Comparison of ENCODE assay signal across 14 cellular contexts in genomic region chr5:131112424-131112823, GRCh38. TPM values are rescaled to one million over a fixed set of nuclear protein-coding genes. Genes with fewer than 3 reads are reported as not detected.
DNase-seq lines count a peak whose midpoint lies in the region; ATAC-seq and TF ChIP-seq lines count a peak whose summit lies in the region.
"Had no signal": no experiment of that assay in that cellular context is flagged by ENCODE, and none has a peak within 500 bp of the region (broad histone marks: within the 10 kb centered on the region; RNA-seq: fewer than 3 reads in every experiment).

No MANE protein-coding gene starts in this region.

- H3K27me3 Mint-ChIP-seq in WTC11 (ENCODE audit: low read depth) (no peaks in the 10 kb centered on the region; the same call in 1 of the 2 replicates), neural progenitor cell (ENCODE audit: insufficient read depth, low read depth) (peaks cover 2% of the 10 kb centered on the region)
- H3K27me3 Mint-ChIP-seq in natural killer cell treated with Interleukin-12 subunit alpha and Interleukin-12 subunit beta and Interleukin-15 and Interleukin-18, amount 100 ng/mL, for 72 hours, result no peaks in the 10 kb centered on the region

- CTCF ChIA-PET in WTC11 (lab: Charles Lee), result no interaction called here

- POLR2A ChIA-PET in WTC11 (lab: Charles Lee), result no interaction called here

- H3K27ac ChIP-seq in neural progenitor cell, result no peak overlapping the region
- H3K27ac ChIP-seq: BLaER1 treated with 17β-estradiol and CSF1 and Interleukin-3, amounts not matched to agents 10 nM and 100 nM; HL-60 had no signal

- no peaks in the 10 kb centered on the region for H3K79me2 ChIP-seq in neural progenitor cell (ENCODE audit: low read depth)

- H3K9ac ChIP-seq in neural progenitor cell, result no peak overlapping the region
- H3K9ac ChIP-seq: BLaER1 treated with 17β-estradiol and CSF1 and Interleukin-3, amounts not matched to agents 10 nM and 100 nM had no signal

- H3K4me1 Mint-ChIP-seq in WTC11, result no peaks in the 10 kb centered on the region
- H3K4me1 Mint-ChIP-seq in neural progenitor cell, result no peaks in the 10 kb centered on the region
- H3K4me1 Mint-ChIP-seq in natural killer cell treated with Interleukin-12 subunit alpha and Interleukin-12 subunit beta and Interleukin-15 and Interleukin-18, amount 100 ng/mL, for 72 hours (ENCODE audit: low read depth in 2 of 2), result no peaks in the 10 kb centered on the region

- H3K36me3 Mint-ChIP-seq in WTC11, result no peaks in the 10 kb centered on the region
- no peaks in the 10 kb centered on the region for H3K36me3 Mint-ChIP-seq in neural progenitor cell
- no peaks in the 10 kb centered on the region for H3K36me3 Mint-ChIP-seq in natural killer cell treated with Interleukin-12 subunit alpha and Interleukin-12 subunit beta and Interleukin-15 and Interleukin-18, amount 100 ng/mL, for 72 hours
- H3K36me3 Mint-ChIP-seq: CD4-positive, CD25-positive, alpha-beta regulatory T cell had no signal

- no peak overlapping the region for H3K27ac Mint-ChIP-seq in WTC11
- peak overlapping the region; percentile 66 for H3K27ac Mint-ChIP-seq in neural progenitor cell
- H3K27ac Mint-ChIP-seq in natural killer cell treated with Interleukin-12 subunit alpha and Interleukin-12 subunit beta and Interleukin-15 and Interleukin-18, amount 100 ng/mL, for 72 hours, result no peak overlapping the region
- H3K27ac Mint-ChIP-seq: CD4-positive, CD25-positive, alpha-beta regulatory T cell; HFFc6 had no signal

- H4K20me1 ChIP-seq in neural progenitor cell (ENCODE audit: low read depth), result no peaks in the 10 kb centered on the region
- H4K20me1 ChIP-seq: BLaER1 treated with 17β-estradiol and CSF1 and Interleukin-3, amounts not matched to agents 10 nM and 100 nM had no signal

- no peaks in the 10 kb centered on the region for H3F3A ChIP-seq in neural progenitor cell (ENCODE audit: low read depth)

- no peaks in the 10 kb centered on the region for H3K36me3 ChIP-seq in neural progenitor cell
- H3K36me3 ChIP-seq: BLaER1 treated with 17β-estradiol and CSF1 and Interleukin-3, amounts not matched to agents 10 nM and 100 nM had no signal

- no peaks in the 10 kb centered on the region for H3K4me1 ChIP-seq in neural progenitor cell

- H2AFZ ChIP-seq in neural progenitor cell (replicated peaks), result no peak overlapping the region

- H3K4me3 Mint-ChIP-seq in WTC11 (no peak overlapping the region), neural progenitor cell (no peak overlapping the region)
- no peak overlapping the region for H3K4me3 Mint-ChIP-seq in natural killer cell treated with Interleukin-12 subunit alpha and Interleukin-12 subunit beta and Interleukin-15 and Interleukin-18, amount 100 ng/mL, for 72 hours
- H3K4me3 Mint-ChIP-seq: CD4-positive, CD25-positive, alpha-beta regulatory T cell; HFFc6 had no signal

- ATAC-seq in WTC11, result peak; percentile 72
- ATAC-seq in omental fat pad (ENCODE audit: low FRiP score), result no peak
- ATAC-seq in HG02571 (IDR thresholded peaks at IDR 0.05; ENCODE audit: unreplicated experiment), result no peak
- no peak for ATAC-seq in natural killer cell treated with Interleukin-12 subunit alpha and Interleukin-12 subunit beta and Interleukin-15 and Interleukin-18, amount 100 ng/mL, for 72 hours
- ATAC-seq: GM12878 had no signal

- TF ChIP-seq CTCF in WTC11 (IDR thresholded peaks at IDR 0.05), result no peak
- no peak for TF ChIP-seq CTCF in neural progenitor cell (IDR thresholded peaks at IDR 0.05)
- no peak for TF ChIP-seq CTCF in omental fat pad (IDR thresholded peaks at IDR 0.05)

- no peaks in the 10 kb centered on the region for H3K9me3 Mint-ChIP-seq in WTC11
- H3K9me3 Mint-ChIP-seq in neural progenitor cell, result no peaks in the 10 kb centered on the region
- H3K9me3 Mint-ChIP-seq in natural killer cell treated with Interleukin-12 subunit alpha and Interleukin-12 subunit beta and Interleukin-15 and Interleukin-18, amount 100 ng/mL, for 72 hours, result no peaks in the 10 kb centered on the region
- H3K9me3 Mint-ChIP-seq: CD4-positive, CD25-positive, alpha-beta regulatory T cell; HFFc6 had no signal

- peak; percentile 4 for DNase-seq in activated gamma-delta T cell (lab: John Stamatoyannopoulos, UW)
- DNase-seq in activated gamma-delta T cell treated with Interleukin-2 at 50 U/mL for 16 hours, result no peak
- DNase-seq in WTC11 (ENCODE audit: low spot score), result no peak
- no peak for DNase-seq in neural progenitor cell (ENCODE audit: low spot score)
- DNase-seq in omental fat pad (ENCODE audit: low spot score), result no peak
- no peak for DNase-seq in natural killer cell treated with Interleukin-12 subunit alpha and Interleukin-12 subunit beta and Interleukin-15 and Interleukin-18, amount 100 ng/mL, for 72 hours (ENCODE audit: low spot score)
- DNase-seq: ACHN; CD4-positive, CD25-positive, alpha-beta regulatory T cell; HCEC 1CT; HFFc6 had no signal

- H3K4me2 ChIP-seq in neural progenitor cell, result no peak overlapping the region
- H3K4me2 ChIP-seq: BLaER1 treated with 17β-estradiol and CSF1 and Interleukin-3, amounts not matched to agents 10 nM and 100 nM had no signal

- no peak overlapping the region for H3K4me3 ChIP-seq in neural progenitor cell
- H3K4me3 ChIP-seq: BLaER1 treated with 17β-estradiol and CSF1 and Interleukin-3, amounts not matched to agents 10 nM and 100 nM; GM12878 had no signal

- no peaks in the 10 kb centered on the region for H3K9me3 ChIP-seq in neural progenitor cell (ENCODE audit: low read depth)
- H3K9me3 ChIP-seq: BLaER1 treated with 17β-estradiol and CSF1 and Interleukin-3, amounts not matched to agents 10 nM and 100 nM had no signal

- H3K27me3 ChIP-seq in neural progenitor cell, result no peaks in the 10 kb centered on the region
- H3K27me3 ChIP-seq: BLaER1 treated with 17β-estradiol and CSF1 and Interleukin-3, amounts not matched to agents 10 nM and 100 nM had no signal

TF ChIP-seq in WTC11, 78 proteins besides CTCF, POLR2A, EP300 and RAD21 (continues in another document):
- TF ChIP-seq HMGA2 (CRISPR knock-in tag; IDR thresholded peaks at IDR 0.05), result no peak
- no peak for TF ChIP-seq GTF2I (CRISPR knock-in tag; conservative IDR thresholded peaks at IDR 0.05)
- TF ChIP-seq CDX4 (CRISPR knock-in tag; IDR thresholded peaks at IDR 0.05; ENCODE audit: borderline replicate concordance), result no peak
- TF ChIP-seq FOXJ3 (CRISPR knock-in tag; IDR thresholded peaks at IDR 0.05; ENCODE audit: borderline replicate concordance), result no peak
- no peak for TF ChIP-seq ERG (CRISPR knock-in tag; IDR thresholded peaks at IDR 0.05)
- no peak for TF ChIP-seq SMAD3 (CRISPR knock-in tag; IDR thresholded peaks at IDR 0.05; ENCODE audit: borderline replicate concordance)
- no peak for TF ChIP-seq AR (CRISPR knock-in tag; IDR thresholded peaks at IDR 0.05)
- no peak for TF ChIP-seq MLX (CRISPR knock-in tag; IDR thresholded peaks at IDR 0.05)

RNA-seq across cellular contexts. Expression of gene HINT1, which starts 52.6 kb away (rescaled TPM):
- total RNA-seq in WTC11 (2021), result 197 to 200 TPM (median 198 TPM) in 3 replicates
- total RNA-seq in neural progenitor cell (ENCODE audit: low replicate concordance), result 209 and 300 TPM in 2 replicates
- 100 to 1,000 TPM; 143 to 187 (median 161) TPM for total RNA-seq in omental fat pad
- 100 to 1,000 TPM; 219 to 287 TPM for total RNA-seq in natural killer cell treated with Interleukin-12 subunit alpha and Interleukin-12 subunit beta and Interleukin-15 and Interleukin-18, amount 100 ng/mL, for 72 hours

RNA-seq across cellular contexts. Expression of gene LYRM7, which starts 58.3 kb away (rescaled TPM):
- 11.1 to 13.0 TPM (median 11.2 TPM) in 3 replicates for total RNA-seq in WTC11 (2021)
- total RNA-seq in neural progenitor cell (ENCODE audit: low replicate concordance), result 8.1 and 19.2 TPM in 2 replicates
- total RNA-seq in omental fat pad, result 10 to 100 TPM in 1 of 4 donors, 1 to 10 TPM in 3; 4.4 to 11.9 (median 9.5) TPM
- total RNA-seq in natural killer cell treated with Interleukin-12 subunit alpha and Interleukin-12 subunit beta and Interleukin-15 and Interleukin-18, amount 100 ng/mL, for 72 hours, result 10 to 100 TPM in 1 of 2 donors, 1 to 10 TPM in 1; 9.8 to 14.1 TPM
